In genomic region chr9:92965759-92966517, GRCh38 we compare ENCODE assay signal across 1 cellular context.
TF ChIP-seq lines count a peak whose summit lies in the region.

No MANE protein-coding gene starts in this region.

TF ChIP-seq in GM12878, 131 proteins besides CTCF, POLR2A, EP300 and RAD21 (continued from another document):
- TF ChIP-seq, protein P1, sequence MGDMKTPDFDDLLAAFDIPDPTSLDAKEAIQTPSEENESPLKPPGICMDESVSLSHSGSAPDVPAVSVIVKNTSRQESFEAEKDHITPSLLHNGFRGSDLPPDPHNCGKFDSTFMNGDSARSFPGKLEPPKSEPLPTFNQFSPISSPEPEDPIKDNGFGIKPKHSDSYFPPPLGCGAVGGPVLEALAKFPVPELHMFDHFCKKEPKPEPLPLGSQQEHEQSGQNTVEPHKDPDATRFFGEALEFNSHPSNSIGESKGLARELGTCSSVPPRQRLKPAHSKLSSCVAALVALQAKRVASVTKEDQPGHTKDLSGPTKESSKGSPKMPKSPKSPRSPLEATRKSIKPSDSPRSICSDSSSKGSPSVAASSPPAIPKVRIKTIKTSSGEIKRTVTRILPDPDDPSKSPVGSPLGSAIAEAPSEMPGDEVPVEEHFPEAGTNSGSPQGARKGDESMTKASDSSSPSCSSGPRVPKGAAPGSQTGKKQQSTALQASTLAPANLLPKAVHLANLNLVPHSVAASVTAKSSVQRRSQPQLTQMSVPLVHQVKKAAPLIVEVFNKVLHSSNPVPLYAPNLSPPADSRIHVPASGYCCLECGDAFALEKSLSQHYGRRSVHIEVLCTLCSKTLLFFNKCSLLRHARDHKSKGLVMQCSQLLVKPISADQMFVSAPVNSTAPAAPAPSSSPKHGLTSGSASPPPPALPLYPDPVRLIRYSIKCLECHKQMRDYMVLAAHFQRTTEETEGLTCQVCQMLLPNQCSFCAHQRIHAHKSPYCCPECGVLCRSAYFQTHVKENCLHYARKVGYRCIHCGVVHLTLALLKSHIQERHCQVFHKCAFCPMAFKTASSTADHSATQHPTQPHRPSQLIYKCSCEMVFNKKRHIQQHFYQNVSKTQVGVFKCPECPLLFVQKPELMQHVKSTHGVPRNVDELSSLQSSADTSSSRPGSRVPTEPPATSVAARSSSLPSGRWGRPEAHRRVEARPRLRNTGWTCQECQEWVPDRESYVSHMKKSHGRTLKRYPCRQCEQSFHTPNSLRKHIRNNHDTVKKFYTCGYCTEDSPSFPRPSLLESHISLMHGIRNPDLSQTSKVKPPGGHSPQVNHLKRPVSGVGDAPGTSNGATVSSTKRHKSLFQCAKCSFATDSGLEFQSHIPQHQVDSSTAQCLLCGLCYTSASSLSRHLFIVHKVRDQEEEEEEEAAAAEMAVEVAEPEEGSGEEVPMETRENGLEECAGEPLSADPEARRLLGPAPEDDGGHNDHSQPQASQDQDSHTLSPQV (IDR thresholded peaks at IDR 0.05): no peak
- TF ChIP-seq ZBTB4 (CRISPR knock-in tag; IDR thresholded peaks at IDR 0.05) (no peak), RUNX3 (IDR thresholded peaks at IDR 0.05; ENCODE audit: low read length) (no peak), SKIL (IDR thresholded peaks at IDR 0.05; ENCODE audit: low read depth, poor library complexity, severe bottlenecking) (no peak), TCF3 (IDR thresholded peaks at IDR 0.05; ENCODE audit: borderline replicate concordance, insufficient read depth, low read depth, low read length) (no peak), KDM1A (IDR thresholded peaks at IDR 0.05; ENCODE audit: borderline replicate concordance) (no peak), E2F4 (IDR thresholded peaks at IDR 0.05; ENCODE audit: low read depth, low read length) (no peak)
- TF ChIP-seq, protein P2, sequence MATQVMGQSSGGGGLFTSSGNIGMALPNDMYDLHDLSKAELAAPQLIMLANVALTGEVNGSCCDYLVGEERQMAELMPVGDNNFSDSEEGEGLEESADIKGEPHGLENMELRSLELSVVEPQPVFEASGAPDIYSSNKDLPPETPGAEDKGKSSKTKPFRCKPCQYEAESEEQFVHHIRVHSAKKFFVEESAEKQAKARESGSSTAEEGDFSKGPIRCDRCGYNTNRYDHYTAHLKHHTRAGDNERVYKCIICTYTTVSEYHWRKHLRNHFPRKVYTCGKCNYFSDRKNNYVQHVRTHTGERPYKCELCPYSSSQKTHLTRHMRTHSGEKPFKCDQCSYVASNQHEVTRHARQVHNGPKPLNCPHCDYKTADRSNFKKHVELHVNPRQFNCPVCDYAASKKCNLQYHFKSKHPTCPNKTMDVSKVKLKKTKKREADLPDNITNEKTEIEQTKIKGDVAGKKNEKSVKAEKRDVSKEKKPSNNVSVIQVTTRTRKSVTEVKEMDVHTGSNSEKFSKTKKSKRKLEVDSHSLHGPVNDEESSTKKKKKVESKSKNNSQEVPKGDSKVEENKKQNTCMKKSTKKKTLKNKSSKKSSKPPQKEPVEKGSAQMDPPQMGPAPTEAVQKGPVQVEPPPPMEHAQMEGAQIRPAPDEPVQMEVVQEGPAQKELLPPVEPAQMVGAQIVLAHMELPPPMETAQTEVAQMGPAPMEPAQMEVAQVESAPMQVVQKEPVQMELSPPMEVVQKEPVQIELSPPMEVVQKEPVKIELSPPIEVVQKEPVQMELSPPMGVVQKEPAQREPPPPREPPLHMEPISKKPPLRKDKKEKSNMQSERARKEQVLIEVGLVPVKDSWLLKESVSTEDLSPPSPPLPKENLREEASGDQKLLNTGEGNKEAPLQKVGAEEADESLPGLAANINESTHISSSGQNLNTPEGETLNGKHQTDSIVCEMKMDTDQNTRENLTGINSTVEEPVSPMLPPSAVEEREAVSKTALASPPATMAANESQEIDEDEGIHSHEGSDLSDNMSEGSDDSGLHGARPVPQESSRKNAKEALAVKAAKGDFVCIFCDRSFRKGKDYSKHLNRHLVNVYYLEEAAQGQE (IDR thresholded peaks at IDR 0.05; ENCODE audit: low read depth, low read length): no peak
- TF ChIP-seq, protein P3, sequence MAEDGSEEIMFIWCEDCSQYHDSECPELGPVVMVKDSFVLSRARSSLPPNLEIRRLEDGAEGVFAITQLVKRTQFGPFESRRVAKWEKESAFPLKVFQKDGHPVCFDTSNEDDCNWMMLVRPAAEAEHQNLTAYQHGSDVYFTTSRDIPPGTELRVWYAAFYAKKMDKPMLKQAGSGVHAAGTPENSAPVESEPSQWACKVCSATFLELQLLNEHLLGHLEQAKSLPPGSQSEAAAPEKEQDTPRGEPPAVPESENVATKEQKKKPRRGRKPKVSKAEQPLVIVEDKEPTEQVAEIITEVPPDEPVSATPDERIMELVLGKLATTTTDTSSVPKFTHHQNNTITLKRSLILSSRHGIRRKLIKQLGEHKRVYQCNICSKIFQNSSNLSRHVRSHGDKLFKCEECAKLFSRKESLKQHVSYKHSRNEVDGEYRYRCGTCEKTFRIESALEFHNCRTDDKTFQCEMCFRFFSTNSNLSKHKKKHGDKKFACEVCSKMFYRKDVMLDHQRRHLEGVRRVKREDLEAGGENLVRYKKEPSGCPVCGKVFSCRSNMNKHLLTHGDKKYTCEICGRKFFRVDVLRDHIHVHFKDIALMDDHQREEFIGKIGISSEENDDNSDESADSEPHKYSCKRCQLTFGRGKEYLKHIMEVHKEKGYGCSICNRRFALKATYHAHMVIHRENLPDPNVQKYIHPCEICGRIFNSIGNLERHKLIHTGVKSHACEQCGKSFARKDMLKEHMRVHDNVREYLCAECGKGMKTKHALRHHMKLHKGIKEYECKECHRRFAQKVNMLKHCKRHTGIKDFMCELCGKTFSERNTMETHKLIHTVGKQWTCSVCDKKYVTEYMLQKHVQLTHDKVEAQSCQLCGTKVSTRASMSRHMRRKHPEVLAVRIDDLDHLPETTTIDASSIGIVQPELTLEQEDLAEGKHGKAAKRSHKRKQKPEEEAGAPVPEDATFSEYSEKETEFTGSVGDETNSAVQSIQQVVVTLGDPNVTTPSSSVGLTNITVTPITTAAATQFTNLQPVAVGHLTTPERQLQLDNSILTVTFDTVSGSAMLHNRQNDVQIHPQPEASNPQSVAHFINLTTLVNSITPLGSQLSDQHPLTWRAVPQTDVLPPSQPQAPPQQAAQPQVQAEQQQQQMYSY (CRISPR knock-in tag; IDR thresholded peaks at IDR 0.05): no peak
